In genomic region chr11:65524010-65524746, GRCh38 we compare ENCODE assay signal across 6 cellular contexts. TPM values are rescaled to one million over a fixed set of nuclear protein-coding genes. Genes with fewer than 3 reads are reported as not detected.
DNase-seq lines count a peak whose midpoint lies in the region; ATAC-seq, FAIRE-seq and TF ChIP-seq lines count a peak whose summit lies in the region.

No MANE protein-coding gene starts in this region.

- H2AFZ ChIP-seq in HepG2 (ENCODE audit: low read length), result no peak overlapping the region

- H4K20me1 ChIP-seq in HepG2 (ENCODE audit: insufficient read depth, low read length), result no peaks in the 10 kb centered on the region

- TF ChIP-seq RAD21 in HepG2 (CRISPR knock-in tag; IDR thresholded peaks at IDR 0.05), result no peak

- under 1% methylated on average over 12 of the region's 12 CpGs for WGBS in HepG2 (ENCODE audit: low lambda C conversion rate)

- H3K27ac Mint-ChIP-seq in activated CD4-positive, alpha-beta memory T cell treated with anti-CD3 and anti-CD28 coated beads, Interleukin-2, amount 10 ng/mL, durations not matched to agents 7 days and 5 days, result peak overlapping the region; percentile 83

- TF ChIP-seq POLR2A in HepG2 (IDR thresholded peaks at IDR 0.05; ENCODE audit: insufficient read depth in 1 of 2, low read depth in 2 of 2, low read length in 2 of 2), result no peak

- peak overlapping the region; percentile 37 for H3K27ac ChIP-seq in HepG2 (ENCODE audit: extremely low read length, insufficient read depth, low read length)

- H3K9ac ChIP-seq in HepG2 (ENCODE audit: insufficient read depth, low read depth, low read length), result peak overlapping the region; percentile 65

- peaks cover 0 to 1% of the 10 kb centered on the region in 2 experiments; a peak in 1 of 5 replicates for H3K36me3 ChIP-seq in HepG2 (replicated peaks in 1 of 2; ENCODE audit: control insufficient read depth in 1 of 2, insufficient read depth in 2 of 2, low read length in 2 of 2)

- H3K4me3 Mint-ChIP-seq in activated CD4-positive, alpha-beta memory T cell treated with anti-CD3 and anti-CD28 coated beads, Interleukin-2, amount 10 ng/mL, durations not matched to agents 7 days and 5 days, result peak overlapping the region; percentile 66

- H3K27me3 ChIP-seq in HepG2 (ENCODE audit: control insufficient read depth in 1 of 2, insufficient read depth in 2 of 2, low read length in 2 of 2), result no peaks in the 10 kb centered on the region; a peak in 1 of 5 replicates

- POLR2A ChIA-PET in activated CD4-positive, alpha-beta memory T cell treated with anti-CD3 and anti-CD28 coated beads, Interleukin-2, amount 10 ng/mL, durations not matched to agents 7 days and 5 days (lab: Charles Lee), result interaction anchor here (0.7 to 4.5 kb wide), 24 partner anchors 8 to 336 kb away, joined by 3 to 39 read pairs (median 6); partner anchors contain the start of genes FRMD8, MALAT1, MUS81 and NEAT1
- POLR2A ChIA-PET in HepG2 (lab: Yijun Ruan, JAX), result interaction anchor here (0.9 to 4.4 kb wide), 17 partner anchors 13 to 343 kb away, joined by 3 to 35 read pairs (median 6); partner anchors contain the start of genes CAPN1, MALAT1, NEAT1 and PCNX3

- H3K4me1 Mint-ChIP-seq in activated CD4-positive, alpha-beta memory T cell treated with anti-CD3 and anti-CD28 coated beads, Interleukin-2, amount 10 ng/mL, durations not matched to agents 7 days and 5 days, result peaks cover 53% of the 10 kb centered on the region

- H3K4me3 ChIP-seq in HepG2 (replicated peaks in 1 of 3; ENCODE audit: insufficient read depth in 1 of 3, low read depth in 2 of 3, low read length in 3 of 3), result peak overlapping the region; percentile 60 to 77 (median 63)

- H3K9me3 Mint-ChIP-seq in activated CD4-positive, alpha-beta memory T cell treated with anti-CD3 and anti-CD28 coated beads, Interleukin-2, amount 10 ng/mL, durations not matched to agents 7 days and 5 days, result no peaks in the 10 kb centered on the region

- intact Hi-C loops in HepG2 (cut with micrococcal nuclease; ENCODE audit: unreplicated experiment), result no loop called here

- FAIRE-seq in HepG2 (lab: Jason Lieb, UNC), result no peak

- peaks cover 17% of the 10 kb centered on the region for H3K79me2 ChIP-seq in HepG2 (ENCODE audit: insufficient read depth, low read length)

- H3K27me3 Mint-ChIP-seq in activated CD4-positive, alpha-beta memory T cell treated with anti-CD3 and anti-CD28 coated beads, Interleukin-2, amount 10 ng/mL, durations not matched to agents 7 days and 5 days, result no peaks in the 10 kb centered on the region

- no peaks in the 10 kb centered on the region for H3K9me3 ChIP-seq in HepG2 (ENCODE audit: low read length)

- H3K4me2 ChIP-seq in HepG2 (ENCODE audit: low read depth, low read length), result peak overlapping the region; percentile 96

- no peak for TF ChIP-seq CTCF in HepG2 (CRISPR knock-in tag; IDR thresholded peaks at IDR 0.05)

- peak; percentile 42 for DNase-seq in Caki2 (ENCODE audit: low read depth)
- DNase-seq in activated CD4-positive, alpha-beta memory T cell treated with anti-CD3 and anti-CD28 coated beads, Interleukin-2, amount 10 ng/mL, durations not matched to agents 7 days and 5 days, result no peak
- no peak for DNase-seq in HepG2 (ENCODE audit: low spot score)
- no peak for DNase-seq in SIG-M5 (lab: John Stamatoyannopoulos, UW)
- DNase-seq in NK-92 (lab: John Stamatoyannopoulos, UW; ENCODE audit: unreplicated experiment), result no peak

- H3K4me1 ChIP-seq in HepG2 (ENCODE audit: insufficient read depth, low read length), result peaks cover 64% of the 10 kb centered on the region

- BruUV-seq in HepG2 (replicated peaks; lab: Mats Ljungman, UMichigan), result no TSS peak

- CTCF ChIA-PET in activated CD4-positive, alpha-beta memory T cell treated with anti-CD3 and anti-CD28 coated beads, Interleukin-2, amount 10 ng/mL, durations not matched to agents 7 days and 5 days (lab: Charles Lee), result interaction anchor here (0.9 to 1.1 kb wide), 3 partner anchors 16 to 109 kb away, joined by 3 to 4 read pairs (median 3); no protein-coding TSS in a partner anchor
- CTCF ChIA-PET in HepG2 (lab: Yijun Ruan, JAX; ENCODE audit: low intra/inter-chr PET ratio, low total read pairs), result no interaction called here

- in situ Hi-C loops in Caki2 (cut with HindIII; ENCODE audit: low pct_unique_long_range_greater_than_20kb, low sequenced_read_pairs) (no loop called here), HepG2 (cut with HindIII; ENCODE audit: extremely low pct_ligation_motif_present, low pct_unique_long_range_greater_than_20kb) (no loop called here)

- peak; percentile 74 for ATAC-seq in HepG2
- no peak for ATAC-seq in GM21423 (IDR thresholded peaks at IDR 0.05; ENCODE audit: unreplicated experiment)

- peaks cover 20% of the 10 kb centered on the region for H3K36me3 Mint-ChIP-seq in activated CD4-positive, alpha-beta memory T cell treated with anti-CD3 and anti-CD28 coated beads, Interleukin-2, amount 10 ng/mL, durations not matched to agents 7 days and 5 days (ENCODE audit: low read depth)

- TF ChIP-seq EP300 in HepG2 (IDR thresholded peaks at IDR 0.05; ENCODE audit: low read depth in 2 of 2, low read length in 2 of 2) (no peak), HepG2 (CRISPR knock-in tag; IDR thresholded peaks at IDR 0.05; ENCODE audit: borderline replicate concordance) (no peak)

RNA-seq across cellular contexts. Expression of gene SCYL1, which starts 0.7 kb away (rescaled TPM):
- total RNA-seq in Caki2 (2014; rRNA removed; shearing (Covaris generic); ENCODE audit: low replicate concordance), result 42.2 and 58.0 TPM in 2 replicates
- total RNA-seq in activated CD4-positive, alpha-beta memory T cell treated with anti-CD3 and anti-CD28 coated beads, Interleukin-2, amount 10 ng/mL, durations not matched to agents 7 days and 5 days, result 10 to 100 TPM; 56.9 to 58.5 TPM
- 61.7 and 65.9 TPM in 2 replicates for total RNA-seq in HepG2 (2016; rRNA removed; fragmentation: Illumina TruSeq; extraction: Trizol)
- total RNA-seq in HepG2 (2016; cell fraction: cytosol; rRNA removed; fragmentation: Illumina TruSeq; extraction: Trizol; ENCODE audit: low read depth), result 25.8 and 30.8 TPM in 2 replicates
- total RNA-seq in HepG2 (2016; cell fraction: insoluble cytoplasmic fraction; rRNA removed; fragmentation: Illumina TruSeq; extraction: Trizol), result 61.5 and 71.8 TPM in 2 replicates
- total RNA-seq in HepG2 (2016; cell fraction: membrane; rRNA removed; fragmentation: Illumina TruSeq; extraction: Trizol), result 42.4 and 48.2 TPM in 2 replicates
- total RNA-seq in HepG2 (2016; cell fraction: nucleus; rRNA removed; fragmentation: Illumina TruSeq; extraction: Trizol), result 43.2 and 44.5 TPM in 2 replicates
- polyA plus RNA-seq in HepG2 (2011; rRNA removed), result 103 and 122 TPM in 2 replicates
- 86.0 and 134 TPM in 2 replicates for polyA plus RNA-seq in HepG2 (2011; cell fraction: cytosol; rRNA removed)
- 217 and 274 TPM in 2 replicates for polyA plus RNA-seq in HepG2 (2011; cell fraction: nucleus; rRNA removed)
- polyA plus RNA-seq in HepG2 (2012), result 38.8 and 49.2 TPM in 2 replicates
- 18.7 and 21.2 TPM in 2 replicates for polyA plus RNA-seq in HepG2 (2016; cell fraction: cytosol; fragmentation: Illumina TruSeq; extraction: Trizol; ENCODE audit: low read depth)
- 66.5 and 66.9 TPM in 2 replicates for polyA plus RNA-seq in HepG2 (2016; cell fraction: insoluble cytoplasmic fraction; fragmentation: Illumina TruSeq; extraction: Trizol; ENCODE audit: low read depth)
- 31.2 and 33.8 TPM in 2 replicates for polyA plus RNA-seq in HepG2 (2016; cell fraction: membrane; fragmentation: Illumina TruSeq; extraction: Trizol; ENCODE audit: low read depth)
- polyA plus RNA-seq in HepG2 (2016; cell fraction: nucleus; fragmentation: Illumina TruSeq; extraction: Trizol; ENCODE audit: insufficient read depth, low read depth), result 90.8 and 91.5 TPM in 2 replicates
- polyA minus RNA-seq in HepG2 (2011; rRNA and poly(A)+ RNA removed; ENCODE audit: low replicate concordance), result 110 and 139 TPM in 2 replicates
- polyA minus RNA-seq in HepG2 (2011; cell fraction: cytosol; rRNA and poly(A)+ RNA removed), result 43.9 and 59.3 TPM in 2 replicates
- 34.2 and 36.4 TPM in 2 replicates for polyA minus RNA-seq in HepG2 (2011; cell fraction: nucleus; rRNA and poly(A)+ RNA removed)

RNA-seq across cellular contexts. Expression of gene MALAT1, which starts 25.3 kb away (rescaled TPM):
- total RNA-seq in Caki2 (2014; rRNA removed; shearing (Covaris generic); ENCODE audit: low replicate concordance), result 107 and 234 TPM in 2 replicates
- total RNA-seq in activated CD4-positive, alpha-beta memory T cell treated with anti-CD3 and anti-CD28 coated beads, Interleukin-2, amount 10 ng/mL, durations not matched to agents 7 days and 5 days, result 1,000 to 10,000 TPM; 7,674 to 7,759 TPM
- 302 and 1,237 TPM in 2 replicates for total RNA-seq in HepG2 (2016; rRNA removed; fragmentation: Illumina TruSeq; extraction: Trizol)
- total RNA-seq in HepG2 (2016; cell fraction: cytosol; rRNA removed; fragmentation: Illumina TruSeq; extraction: Trizol; ENCODE audit: low read depth), result 281 and 317 TPM in 2 replicates
- total RNA-seq in HepG2 (2016; cell fraction: insoluble cytoplasmic fraction; rRNA removed; fragmentation: Illumina TruSeq; extraction: Trizol), result 283 and 1,071 TPM in 2 replicates
- 241 and 289 TPM in 2 replicates for total RNA-seq in HepG2 (2016; cell fraction: membrane; rRNA removed; fragmentation: Illumina TruSeq; extraction: Trizol)
- 8,751 and 9,202 TPM in 2 replicates for total RNA-seq in HepG2 (2016; cell fraction: nucleus; rRNA removed; fragmentation: Illumina TruSeq; extraction: Trizol)
- polyA plus RNA-seq in HepG2 (2011; rRNA removed), result 143 and 217 TPM in 2 replicates
- 13.0 and 14.3 TPM in 2 replicates for polyA plus RNA-seq in HepG2 (2011; cell fraction: cytosol; rRNA removed)
- 1,021 and 1,816 TPM in 2 replicates for polyA plus RNA-seq in HepG2 (2011; cell fraction: nucleus; rRNA removed)
- 177 and 330 TPM in 2 replicates for polyA plus RNA-seq in HepG2 (2012)
- 1.1 and 1.4 TPM in 2 replicates for polyA plus RNA-seq in HepG2 (2016; cell fraction: cytosol; fragmentation: Illumina TruSeq; extraction: Trizol; ENCODE audit: low read depth)
- polyA plus RNA-seq in HepG2 (2016; cell fraction: insoluble cytoplasmic fraction; fragmentation: Illumina TruSeq; extraction: Trizol; ENCODE audit: low read depth), result 3.9 and 6.5 TPM in 2 replicates
- polyA plus RNA-seq in HepG2 (2016; cell fraction: membrane; fragmentation: Illumina TruSeq; extraction: Trizol; ENCODE audit: low read depth), result 1.8 and 10.3 TPM in 2 replicates
- 153 and 182 TPM in 2 replicates for polyA plus RNA-seq in HepG2 (2016; cell fraction: nucleus; fragmentation: Illumina TruSeq; extraction: Trizol; ENCODE audit: insufficient read depth, low read depth)
- polyA minus RNA-seq in HepG2 (2011; rRNA and poly(A)+ RNA removed; ENCODE audit: low replicate concordance), result 900 and 8,115 TPM in 2 replicates
- polyA minus RNA-seq in HepG2 (2011; cell fraction: cytosol; rRNA and poly(A)+ RNA removed), result 295 and 335 TPM in 2 replicates
- 13,373 and 18,071 TPM in 2 replicates for polyA minus RNA-seq in HepG2 (2011; cell fraction: nucleus; rRNA and poly(A)+ RNA removed)

RNA-seq across cellular contexts. Expression of gene LTBP3, which starts 34.0 kb away (rescaled TPM):
- 74.6 and 77.7 TPM in 2 replicates for total RNA-seq in Caki2 (2014; rRNA removed; shearing (Covaris generic); ENCODE audit: low replicate concordance)
- total RNA-seq in activated CD4-positive, alpha-beta memory T cell treated with anti-CD3 and anti-CD28 coated beads, Interleukin-2, amount 10 ng/mL, durations not matched to agents 7 days and 5 days, result 10 to 100 TPM; 55.4 to 60.0 TPM
- 4.2 and 12.2 TPM in 2 replicates for total RNA-seq in HepG2 (2016; rRNA removed; fragmentation: Illumina TruSeq; extraction: Trizol)
- 3.8 and 4.6 TPM in 2 replicates for total RNA-seq in HepG2 (2016; cell fraction: cytosol; rRNA removed; fragmentation: Illumina TruSeq; extraction: Trizol; ENCODE audit: low read depth)
- 3.1 and 14.2 TPM in 2 replicates for total RNA-seq in HepG2 (2016; cell fraction: insoluble cytoplasmic fraction; rRNA removed; fragmentation: Illumina TruSeq; extraction: Trizol)
- 6.5 and 7.6 TPM in 2 replicates for total RNA-seq in HepG2 (2016; cell fraction: membrane; rRNA removed; fragmentation: Illumina TruSeq; extraction: Trizol)
- 18.0 and 20.1 TPM in 2 replicates for total RNA-seq in HepG2 (2016; cell fraction: nucleus; rRNA removed; fragmentation: Illumina TruSeq; extraction: Trizol)
- polyA plus RNA-seq in HepG2 (2011; rRNA removed), result 60.3 and 68.1 TPM in 2 replicates
- 16.4 and 24.6 TPM in 2 replicates for polyA plus RNA-seq in HepG2 (2011; cell fraction: cytosol; rRNA removed)
- 549 and 694 TPM in 2 replicates for polyA plus RNA-seq in HepG2 (2011; cell fraction: nucleus; rRNA removed)
- polyA plus RNA-seq in HepG2 (2012), result 41.0 and 45.6 TPM in 2 replicates
- polyA plus RNA-seq in HepG2 (2016; cell fraction: cytosol; fragmentation: Illumina TruSeq; extraction: Trizol; ENCODE audit: low read depth), result 2.1 and 2.8 TPM in 2 replicates
- 7.3 and 9.4 TPM in 2 replicates for polyA plus RNA-seq in HepG2 (2016; cell fraction: insoluble cytoplasmic fraction; fragmentation: Illumina TruSeq; extraction: Trizol; ENCODE audit: low read depth)
- polyA plus RNA-seq in HepG2 (2016; cell fraction: membrane; fragmentation: Illumina TruSeq; extraction: Trizol; ENCODE audit: low read depth), result 6.0 and 7.1 TPM in 2 replicates
- 129 and 139 TPM in 2 replicates for polyA plus RNA-seq in HepG2 (2016; cell fraction: nucleus; fragmentation: Illumina TruSeq; extraction: Trizol; ENCODE audit: insufficient read depth, low read depth)
- polyA minus RNA-seq in HepG2 (2011; rRNA and poly(A)+ RNA removed; ENCODE audit: low replicate concordance), result 12.7 and 25.1 TPM in 2 replicates
- 13.7 and 23.3 TPM in 2 replicates for polyA minus RNA-seq in HepG2 (2011; cell fraction: cytosol; rRNA and poly(A)+ RNA removed)
- polyA minus RNA-seq in HepG2 (2011; cell fraction: nucleus; rRNA and poly(A)+ RNA removed), result 36.4 and 39.8 TPM in 2 replicates

RNA-seq across cellular contexts. Expression of gene ZNRD2, which starts 46.1 kb away (rescaled TPM):
- 90.4 and 96.5 TPM in 2 replicates for total RNA-seq in Caki2 (2014; rRNA removed; shearing (Covaris generic); ENCODE audit: low replicate concordance)
- 10 to 100 TPM; 25.3 to 27.8 TPM for total RNA-seq in activated CD4-positive, alpha-beta memory T cell treated with anti-CD3 and anti-CD28 coated beads, Interleukin-2, amount 10 ng/mL, durations not matched to agents 7 days and 5 days
- 34.0 and 40.0 TPM in 2 replicates for total RNA-seq in HepG2 (2016; rRNA removed; fragmentation: Illumina TruSeq; extraction: Trizol)
- 15.3 and 19.2 TPM in 2 replicates for total RNA-seq in HepG2 (2016; cell fraction: cytosol; rRNA removed; fragmentation: Illumina TruSeq; extraction: Trizol; ENCODE audit: low read depth)
- total RNA-seq in HepG2 (2016; cell fraction: insoluble cytoplasmic fraction; rRNA removed; fragmentation: Illumina TruSeq; extraction: Trizol), result 32.9 and 41.5 TPM in 2 replicates
- total RNA-seq in HepG2 (2016; cell fraction: membrane; rRNA removed; fragmentation: Illumina TruSeq; extraction: Trizol), result 16.0 and 17.9 TPM in 2 replicates
- total RNA-seq in HepG2 (2016; cell fraction: nucleus; rRNA removed; fragmentation: Illumina TruSeq; extraction: Trizol), result 11.5 and 15.7 TPM in 2 replicates
- polyA plus RNA-seq in HepG2 (2011; rRNA removed), result 29.2 and 31.4 TPM in 2 replicates
- 24.1 and 41.2 TPM in 2 replicates for polyA plus RNA-seq in HepG2 (2011; cell fraction: cytosol; rRNA removed)
- polyA plus RNA-seq in HepG2 (2011; cell fraction: nucleus; rRNA removed), result 48.9 and 54.8 TPM in 2 replicates
- polyA plus RNA-seq in HepG2 (2012), result 25.2 and 28.5 TPM in 2 replicates
- 26.6 and 28.0 TPM in 2 replicates for polyA plus RNA-seq in HepG2 (2016; cell fraction: cytosol; fragmentation: Illumina TruSeq; extraction: Trizol; ENCODE audit: low read depth)
- 42.9 and 46.1 TPM in 2 replicates for polyA plus RNA-seq in HepG2 (2016; cell fraction: insoluble cytoplasmic fraction; fragmentation: Illumina TruSeq; extraction: Trizol; ENCODE audit: low read depth)
- 23.7 and 24.4 TPM in 2 replicates for polyA plus RNA-seq in HepG2 (2016; cell fraction: membrane; fragmentation: Illumina TruSeq; extraction: Trizol; ENCODE audit: low read depth)
- polyA plus RNA-seq in HepG2 (2016; cell fraction: nucleus; fragmentation: Illumina TruSeq; extraction: Trizol; ENCODE audit: insufficient read depth, low read depth), result 31.1 and 33.2 TPM in 2 replicates
- polyA minus RNA-seq in HepG2 (2011; rRNA and poly(A)+ RNA removed; ENCODE audit: low replicate concordance), result 18.6 and 34.8 TPM in 2 replicates
- 8.6 and 11.3 TPM in 2 replicates for polyA minus RNA-seq in HepG2 (2011; cell fraction: cytosol; rRNA and poly(A)+ RNA removed)
- polyA minus RNA-seq in HepG2 (2011; cell fraction: nucleus; rRNA and poly(A)+ RNA removed), result 12.0 and 19.5 TPM in 2 replicates

RNA-seq across cellular contexts. Expression of gene FAM89B, which starts 48.2 kb away (rescaled TPM):
- 18.4 and 53.5 TPM in 2 replicates for total RNA-seq in Caki2 (2014; rRNA removed; shearing (Covaris generic); ENCODE audit: low replicate concordance)
- 10 to 100 TPM; 45.6 to 48.0 TPM for total RNA-seq in activated CD4-positive, alpha-beta memory T cell treated with anti-CD3 and anti-CD28 coated beads, Interleukin-2, amount 10 ng/mL, durations not matched to agents 7 days and 5 days
- total RNA-seq in HepG2 (2016; rRNA removed; fragmentation: Illumina TruSeq; extraction: Trizol), result 3.6 and 5.7 TPM in 2 replicates
- total RNA-seq in HepG2 (2016; cell fraction: cytosol; rRNA removed; fragmentation: Illumina TruSeq; extraction: Trizol; ENCODE audit: low read depth), result 7.8 and 8.7 TPM in 2 replicates
- 4.0 and 5.2 TPM in 2 replicates for total RNA-seq in HepG2 (2016; cell fraction: insoluble cytoplasmic fraction; rRNA removed; fragmentation: Illumina TruSeq; extraction: Trizol)
- total RNA-seq in HepG2 (2016; cell fraction: membrane; rRNA removed; fragmentation: Illumina TruSeq; extraction: Trizol), result 8.0 and 9.6 TPM in 2 replicates
- total RNA-seq in HepG2 (2016; cell fraction: nucleus; rRNA removed; fragmentation: Illumina TruSeq; extraction: Trizol), result 2.9 and 4.0 TPM in 2 replicates
- 8.0 and 11.5 TPM in 2 replicates for polyA plus RNA-seq in HepG2 (2011; rRNA removed)
- polyA plus RNA-seq in HepG2 (2011; cell fraction: cytosol; rRNA removed), result 5.8 and 9.6 TPM in 2 replicates
- polyA plus RNA-seq in HepG2 (2011; cell fraction: nucleus; rRNA removed), result 29.0 and 34.8 TPM in 2 replicates
- polyA plus RNA-seq in HepG2 (2012), result 3.6 and 5.3 TPM in 2 replicates
- 19.5 and 20.4 TPM in 2 replicates for polyA plus RNA-seq in HepG2 (2016; cell fraction: cytosol; fragmentation: Illumina TruSeq; extraction: Trizol; ENCODE audit: low read depth)
- polyA plus RNA-seq in HepG2 (2016; cell fraction: insoluble cytoplasmic fraction; fragmentation: Illumina TruSeq; extraction: Trizol; ENCODE audit: low read depth), result 7.9 and 9.1 TPM in 2 replicates
- 15.3 and 15.7 TPM in 2 replicates for polyA plus RNA-seq in HepG2 (2016; cell fraction: membrane; fragmentation: Illumina TruSeq; extraction: Trizol; ENCODE audit: low read depth)
- polyA plus RNA-seq in HepG2 (2016; cell fraction: nucleus; fragmentation: Illumina TruSeq; extraction: Trizol; ENCODE audit: insufficient read depth, low read depth), result 11.6 and 13.0 TPM in 2 replicates
- 11.8 and 23.8 TPM in 2 replicates for polyA minus RNA-seq in HepG2 (2011; rRNA and poly(A)+ RNA removed; ENCODE audit: low replicate concordance)
- polyA minus RNA-seq in HepG2 (2011; cell fraction: cytosol; rRNA and poly(A)+ RNA removed), result 1.9 and 4.2 TPM in 2 replicates
- polyA minus RNA-seq in HepG2 (2011; cell fraction: nucleus; rRNA and poly(A)+ RNA removed), result 4.5 and 5.1 TPM in 2 replicates
